8 cellular contexts compared by ENCODE assay signal in the genomic region with DNA sequence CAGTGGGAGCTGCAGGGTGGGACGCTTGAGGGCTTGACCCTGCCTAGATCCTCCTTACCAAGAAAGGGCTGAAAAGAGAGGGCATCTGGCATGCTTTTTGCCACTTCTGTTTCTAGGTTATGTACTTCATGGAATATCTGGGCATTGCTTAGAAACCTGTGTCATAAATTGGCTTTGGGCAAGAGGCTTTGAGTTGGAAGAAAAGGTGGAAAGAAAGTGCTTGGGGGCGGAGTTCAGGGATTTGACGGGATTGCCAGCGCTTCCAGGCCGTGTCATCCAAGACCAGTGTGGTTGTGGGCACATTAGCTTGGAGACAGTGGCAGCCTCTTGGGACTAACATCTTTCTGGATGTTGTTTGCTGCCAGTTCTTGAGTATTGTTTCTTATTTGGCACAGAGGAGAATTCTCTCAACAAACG. TPM values are rescaled to one million over a fixed set of nuclear protein-coding genes. Genes with fewer than 3 reads are reported as not detected.
DNase-seq lines count a peak whose midpoint lies in the region; ATAC-seq and TF ChIP-seq lines count a peak whose summit lies in the region.

No MANE protein-coding gene starts in this region.

- peaks cover 10% of the 10 kb centered on the region; the same call in 1 of the 2 replicates for H3K79me2 ChIP-seq in Karpas-422 (ENCODE audit: low read length)

- H3K4me2 ChIP-seq in Karpas-422 (ENCODE audit: low read depth, low read length, poor library complexity, severe bottlenecking) (peak overlapping the region; percentile 93), mesenchymal stem cell (ENCODE audit: low read length, poor library complexity, severe bottlenecking) (peak overlapping the region; percentile 60)

- peaks cover 17% of the 10 kb centered on the region for H3K79me1 ChIP-seq in mesenchymal stem cell (replicated peaks; ENCODE audit: low read length, poor library complexity, severe bottlenecking)

- no peak for DNase-seq in CD8-positive, alpha-beta T cell
- DNase-seq in Karpas-422 (no peak), brain microvascular endothelial cell (no peak), mesenchymal stem cell (peak; percentile 49), uterus (no peak), anterior cingulate cortex (lab: John Stamatoyannopoulos, UW) (no peak), SKM-1 (lab: John Stamatoyannopoulos, UW; ENCODE audit: unreplicated experiment) (no peak)

- H3K9me2 ChIP-seq in Karpas-422 (replicated peaks; ENCODE audit: insufficient read depth, low read length), result no peaks in the 10 kb centered on the region

- peak overlapping the region; percentile 46 for H2BK5ac ChIP-seq in mesenchymal stem cell (ENCODE audit: low read depth, low read length, poor library complexity, severe bottlenecking)

- CTCF ChIA-PET in CD8-positive, alpha-beta T cell (lab: Charles Lee), result interaction anchor here (0.9 to 3.0 kb wide), 10 partner anchors 9 to 215 kb away, joined by 3 to 10 read pairs (median 5); no protein-coding TSS in a partner anchor

- H2AFZ ChIP-seq in Karpas-422 (ENCODE audit: low read length) (peak overlapping the region; percentile 85), mesenchymal stem cell (ENCODE audit: low read depth, low read length) (peak overlapping the region; percentile 83)

- peaks cover 17% of the 10 kb centered on the region for H3K4me1 ChIP-seq in CD8-positive, alpha-beta T cell (ENCODE audit: insufficient read depth, low read length)
- peaks cover 15% of the 10 kb centered on the region for H3K4me1 ChIP-seq in Karpas-422 (ENCODE audit: low read length)
- H3K4me1 ChIP-seq in mesenchymal stem cell (ENCODE audit: control insufficient read depth, insufficient read depth, low read depth, low read length), result no peaks in the 10 kb centered on the region
- H3K4me1 ChIP-seq in uterus, result no peaks in the 10 kb centered on the region

- H2AK5ac ChIP-seq in mesenchymal stem cell (ENCODE audit: low read length, severe bottlenecking), result no peak overlapping the region

- H3K14ac ChIP-seq in mesenchymal stem cell (ENCODE audit: low read length in 2 of 2), result peak overlapping the region in 1 of 2 experiments; percentile 23

- H3K18ac ChIP-seq in mesenchymal stem cell (ENCODE audit: low read depth in 1 of 2, low read length in 2 of 2), result peak overlapping the region in 1 of 2 experiments; percentile 81

- H2BK120ac ChIP-seq in mesenchymal stem cell (ENCODE audit: low read depth, low read length), result no peak overlapping the region

- peak overlapping the region in 1 of 2 experiments; percentile 6 for H3K23ac ChIP-seq in mesenchymal stem cell (ENCODE audit: low read length in 2 of 2)

- H3K27ac ChIP-seq in CD8-positive, alpha-beta T cell (ENCODE audit: low read depth, low read length), result peak overlapping the region; percentile 43
- H3K27ac ChIP-seq in Karpas-422 (ENCODE audit: low read length) (no peak overlapping the region), brain microvascular endothelial cell (no peak overlapping the region), mesenchymal stem cell (ENCODE audit: low read length, poor library complexity, severe bottlenecking) (peak overlapping the region; percentile 46), uterus (peak overlapping the region; percentile 83 to 96)

- peaks cover 5% of the 10 kb centered on the region for H3K36me3 Mint-ChIP-seq in CD8-positive, alpha-beta T cell

- H3K4me3 Mint-ChIP-seq in CD8-positive, alpha-beta T cell, result peak overlapping the region; percentile 94

- WGBS in mesenchymal stem cell, result 7% methylated on average over 5 of the region's 6 CpGs

- H3K4ac ChIP-seq in mesenchymal stem cell (ENCODE audit: low read depth in 1 of 2, low read length in 2 of 2), result peak overlapping the region in 1 of 2 experiments; percentile 63

- H4K91ac ChIP-seq in mesenchymal stem cell (ENCODE audit: low read length), result no peak overlapping the region

- H2BK12ac ChIP-seq in mesenchymal stem cell (ENCODE audit: low read length in 2 of 2), result no peak overlapping the region

- H2BK15ac ChIP-seq in mesenchymal stem cell (ENCODE audit: low read depth, poor library complexity, severe bottlenecking), result no peak overlapping the region

- no peak overlapping the region for H4K8ac ChIP-seq in mesenchymal stem cell (ENCODE audit: low read length)

- no peak for TF ChIP-seq CTCF in CD8-positive, alpha-beta T cell (IDR thresholded peaks at IDR 0.05)
- TF ChIP-seq CTCF in brain microvascular endothelial cell (IDR thresholded peaks at IDR 0.05; ENCODE audit: low read depth, low read length, missing control alignments) (no peak), uterus (IDR thresholded peaks at IDR 0.05) (no peak)

- no peaks in the 10 kb centered on the region for H3K27me3 ChIP-seq in CD8-positive, alpha-beta T cell (ENCODE audit: insufficient read depth, low read length)
- H3K27me3 ChIP-seq in Karpas-422 (ENCODE audit: low read length) (no peaks in the 10 kb centered on the region), brain microvascular endothelial cell (replicated peaks) (no peaks in the 10 kb centered on the region), mesenchymal stem cell (ENCODE audit: control insufficient read depth in 1 of 2, insufficient read depth in 1 of 2, low read length in 2 of 2) (peaks cover 8 to 13% of the 10 kb centered on the region in 2 experiments), uterus (no peaks in the 10 kb centered on the region)

- peak overlapping the region; percentile 82 for H3K27ac Mint-ChIP-seq in CD8-positive, alpha-beta T cell

- peak overlapping the region; percentile 65 for H3K4me3 ChIP-seq in CD8-positive, alpha-beta T cell (ENCODE audit: low read depth, low read length)
- H3K4me3 ChIP-seq in Karpas-422 (ENCODE audit: low read length) (peak overlapping the region; percentile 95), brain microvascular endothelial cell (ENCODE audit: low read depth, low read length) (peak overlapping the region; percentile 81), mesenchymal stem cell (ENCODE audit: insufficient read depth in 1 of 2, low read depth in 1 of 2, low read length in 2 of 2) (peak overlapping the region; percentile 88 to 95), uterus (peak overlapping the region; percentile 61 to 90)

- peak overlapping the region; percentile 89 for H3K9ac ChIP-seq in Karpas-422 (ENCODE audit: low read length)
- H3K9ac ChIP-seq in mesenchymal stem cell (ENCODE audit: low read length), result peak overlapping the region; percentile 90

- peaks cover 2% of the 10 kb centered on the region; the same call in 1 of the 2 replicates for H4K20me1 ChIP-seq in Karpas-422 (ENCODE audit: insufficient read depth, low read depth, low read length)

- POLR2A ChIA-PET in CD8-positive, alpha-beta T cell (lab: Charles Lee), result interaction anchor here (1.3 to 3.1 kb wide), 8 partner anchors 11 to 44 kb away, joined by 3 to 51 read pairs (median 6); no protein-coding TSS in a partner anchor

- no peaks in the 10 kb centered on the region for H3K9me3 Mint-ChIP-seq in CD8-positive, alpha-beta T cell

- no peaks in the 10 kb centered on the region for H3K9me3 ChIP-seq in CD8-positive, alpha-beta T cell (ENCODE audit: low read length)
- no peaks in the 10 kb centered on the region for H3K9me3 ChIP-seq in Karpas-422 (ENCODE audit: low read length)
- no peaks in the 10 kb centered on the region for H3K9me3 ChIP-seq in mesenchymal stem cell (ENCODE audit: control insufficient read depth, low read length)
- no peaks in the 10 kb centered on the region for H3K9me3 ChIP-seq in uterus

- ATAC-seq in CD8-positive, alpha-beta T cell, result no peak
- ATAC-seq in HG02571 (IDR thresholded peaks at IDR 0.05; ENCODE audit: unreplicated experiment), result no peak

- intact Hi-C loops in CD8-positive, alpha-beta T cell (cut with DNase I, micrococcal nuclease), result loop anchor here (1.0 to 10.0 kb wide), 12 partner anchors 18 to 1388 kb away; partner anchors contain the start of genes ABCF2 (in 2 of the 2), ATP6V0E2 (in 1 of the 2), CDK5 (in 1 of the 2) and PDIA4 (in 1 of the 2)
- intact Hi-C loops in uterus (cut with DNase I; ENCODE audit: low total_unique reads), result loop anchor here (5.0 to 10.0 kb wide), 2 partner anchors 64 to 127 kb away; partner anchors contain the start of gene ZNF467

- in situ Hi-C loops in brain microvascular endothelial cell (cut with HindIII; ENCODE audit: low pct_ligation_motif_present, low sequenced_read_pairs), result no loop called here

- no peaks in the 10 kb centered on the region for H3K27me3 Mint-ChIP-seq in CD8-positive, alpha-beta T cell (ENCODE audit: low read depth)

- peaks cover 51% of the 10 kb centered on the region for H3K4me1 Mint-ChIP-seq in CD8-positive, alpha-beta T cell (ENCODE audit: low read depth)

- no peaks in the 10 kb centered on the region for H3K36me3 ChIP-seq in CD8-positive, alpha-beta T cell (ENCODE audit: insufficient read depth, low read length)
- no peaks in the 10 kb centered on the region for H3K36me3 ChIP-seq in Karpas-422 (ENCODE audit: insufficient read depth, low read length)
- no peaks in the 10 kb centered on the region for H3K36me3 ChIP-seq in brain microvascular endothelial cell (replicated peaks)
- H3K36me3 ChIP-seq in mesenchymal stem cell (ENCODE audit: control insufficient read depth in 1 of 2, insufficient read depth in 2 of 2, low read depth in 1 of 2, low read length in 2 of 2), result no peaks in the 10 kb centered on the region
- no peaks in the 10 kb centered on the region for H3K36me3 ChIP-seq in uterus

- no peak for TF ChIP-seq POLR2A in uterus (IDR thresholded peaks at IDR 0.05)

RNA-seq across cellular contexts. Expression of gene ZNF862, which starts 0.8 kb away (rescaled TPM):
- 10 to 100 TPM; 18.8 TPM for total RNA-seq in CD8-positive, alpha-beta T cell
- total RNA-seq in Karpas-422 (2014; rRNA removed; shearing (Covaris generic); ENCODE audit: low replicate concordance), result 9.2 and 12.2 TPM in 2 replicates
- 4.8 TPM for polyA plus RNA-seq in mesenchymal stem cell (2013, experiment 1 of 2)
- polyA plus RNA-seq in mesenchymal stem cell (2013, experiment 2 of 2), result 3.6 TPM
- total RNA-seq in uterus, result 10 to 100 TPM in 2 of 4 donors, 1 to 10 TPM in 2; 1.8 to 39.4 (median 14.6) TPM

RNA-seq across cellular contexts. Expression of gene ATP6V0E2, which starts 34.8 kb away (rescaled TPM):
- total RNA-seq in CD8-positive, alpha-beta T cell, result 10 to 100 TPM; 32.9 to 33.5 TPM
- total RNA-seq in Karpas-422 (2014; rRNA removed; shearing (Covaris generic); ENCODE audit: low replicate concordance), result 14.1 and 17.7 TPM in 2 replicates
- polyA plus RNA-seq in mesenchymal stem cell (2013, experiment 1 of 2), result 18.3 TPM
- 19.6 TPM for polyA plus RNA-seq in mesenchymal stem cell (2013, experiment 2 of 2)
- 10 to 100 TPM in 2 of 4 donors, 1 to 10 TPM in 2; 2.6 to 22.5 (median 10.1) TPM for total RNA-seq in uterus

Comparison
In these comparisons a context has a peak if more than half of its experiments do, and no peak if none do; other contexts are left out.
1. H3K27ac ChIP-seq: peak in CD8-positive, alpha-beta T cell (single experiment), mesenchymal stem cell (single experiment) and uterus (2 of 2); none in Karpas-422 (single experiment) and brain microvascular endothelial cell (single experiment).
2. Peak in every context shown above with its lines, with median percentiles within 50 percentile points of each other: H3K4me3 ChIP-seq.